Comparison of ENCODE assay signal across 8 cellular contexts in the genomic region with DNA sequence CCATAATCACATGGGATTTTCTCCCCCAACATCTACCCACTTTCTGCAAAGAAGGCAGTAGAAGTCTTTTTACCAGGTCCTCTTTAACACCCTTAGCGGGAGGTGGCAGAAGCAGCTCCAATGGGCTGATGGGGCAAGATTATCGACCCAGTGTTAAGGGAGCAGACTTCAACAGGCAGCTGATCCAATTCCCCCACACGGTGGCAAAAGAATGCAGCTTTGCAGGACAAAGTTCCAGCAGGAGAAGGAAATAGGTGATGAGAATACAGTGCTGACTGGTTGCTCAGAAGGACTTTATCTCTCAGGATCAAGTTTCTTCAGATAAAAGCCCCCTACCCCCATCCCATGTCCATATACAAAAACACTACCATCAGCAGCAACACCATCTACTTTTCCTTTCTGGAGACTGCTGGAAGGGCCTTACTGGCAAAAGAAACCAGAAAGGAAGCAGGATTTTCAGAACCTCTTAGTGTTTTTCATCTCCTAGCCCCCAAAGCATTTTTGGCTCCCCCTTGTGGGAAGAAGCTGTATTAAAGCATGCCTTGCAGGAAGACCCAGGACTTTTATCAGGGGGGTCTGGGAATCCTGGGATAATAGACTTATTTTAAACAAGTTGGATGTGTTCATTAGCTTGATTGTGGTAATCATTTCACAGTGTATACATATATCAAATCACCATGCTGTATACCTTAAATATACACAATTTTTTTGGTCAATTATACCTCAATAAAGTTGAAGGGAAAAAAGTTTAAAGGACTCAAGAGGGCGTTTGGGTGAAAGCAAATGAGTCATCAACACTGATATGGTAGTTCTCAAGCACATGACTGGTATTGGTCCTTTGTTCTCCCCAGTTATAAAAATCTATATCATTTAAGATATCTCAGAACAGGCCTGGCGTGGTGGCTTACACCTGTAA.
DNase-seq lines count a peak whose midpoint lies in the region; ATAC-seq and TF ChIP-seq lines count a peak whose summit lies in the region.

No MANE protein-coding gene starts in this region.

- H3K9me3 ChIP-seq in heart right ventricle = no peaks in the 10 kb centered on the region
- no peaks in the 10 kb centered on the region for H3K9me3 ChIP-seq in right cardiac atrium (ENCODE audit: control insufficient read depth, low read length)

- no peaks in the 10 kb centered on the region for H3K36me3 Mint-ChIP-seq in activated naive CD4-positive, alpha-beta T cell treated with anti-CD3 and anti-CD28 coated beads, Interleukin-2, amount 10 ng/mL, durations not matched to agents 7 days and 5 days

- 57 to 66% methylated on average over 5 of the region's 5 CpGs for WGBS in heart right ventricle, 2 donors
- 65% methylated on average over 5 of the region's 5 CpGs for WGBS in right cardiac atrium

- no peak overlapping the region for H3K4me3 Mint-ChIP-seq in activated naive CD4-positive, alpha-beta T cell treated with anti-CD3 and anti-CD28 coated beads, Interleukin-2, amount 10 ng/mL, durations not matched to agents 7 days and 5 days
- no peak overlapping the region for H3K4me3 Mint-ChIP-seq in stimulated activated naive CD8-positive, alpha-beta T cell treated with anti-CD3 and anti-CD28 coated beads, Interleukin-15, amount 100 ng/mL, for 72 hours

- H3K4me1 ChIP-seq in heart right ventricle (no peaks in the 10 kb centered on the region), right cardiac atrium (ENCODE audit: control insufficient read depth, insufficient read depth, low read length) (no peaks in the 10 kb centered on the region)

- peaks cover 0 to 35% (median 0%) of the 10 kb centered on the region in 7 donors for H3K27me3 ChIP-seq in heart right ventricle
- H3K27me3 ChIP-seq in right cardiac atrium (ENCODE audit: control insufficient read depth, insufficient read depth) = no peaks in the 10 kb centered on the region

- H3K4me3 ChIP-seq in heart right ventricle = no peak overlapping the region
- H3K4me3 ChIP-seq in right cardiac atrium (ENCODE audit: low read length) = no peak overlapping the region

- H3K4me1 Mint-ChIP-seq in activated naive CD4-positive, alpha-beta T cell treated with anti-CD3 and anti-CD28 coated beads, Interleukin-2, amount 10 ng/mL, durations not matched to agents 7 days and 5 days = no peaks in the 10 kb centered on the region
- no peaks in the 10 kb centered on the region for H3K4me1 Mint-ChIP-seq in stimulated activated naive CD8-positive, alpha-beta T cell treated with anti-CD3 and anti-CD28 coated beads, Interleukin-15, amount 100 ng/mL, for 72 hours

- H3K27ac ChIP-seq in heart right ventricle (no peak overlapping the region), right cardiac atrium (ENCODE audit: low read length) (no peak overlapping the region)

- no peaks in the 10 kb centered on the region for H3K36me3 ChIP-seq in heart right ventricle

- H3K27me3 Mint-ChIP-seq in activated naive CD4-positive, alpha-beta T cell treated with anti-CD3 and anti-CD28 coated beads, Interleukin-2, amount 10 ng/mL, durations not matched to agents 7 days and 5 days = no peaks in the 10 kb centered on the region
- no peaks in the 10 kb centered on the region for H3K27me3 Mint-ChIP-seq in stimulated activated naive CD8-positive, alpha-beta T cell treated with anti-CD3 and anti-CD28 coated beads, Interleukin-15, amount 100 ng/mL, for 72 hours

- peak; percentile 17 to 70 (median 52) for TF ChIP-seq CTCF in heart right ventricle (IDR thresholded peaks at IDR 0.05)

- no peak for ATAC-seq in heart right ventricle
- ATAC-seq in right cardiac atrium = no peak
- ATAC-seq in stimulated activated naive CD8-positive, alpha-beta T cell treated with anti-CD3 and anti-CD28 coated beads, Interleukin-15, amount 100 ng/mL, for 72 hours = no peak
- no peak for ATAC-seq in GM18909 (IDR thresholded peaks at IDR 0.05; ENCODE audit: poor library complexity, unreplicated experiment)

- intact Hi-C loops in heart right ventricle (cut with DNase I) = no loop called here
- intact Hi-C loops in right cardiac atrium (cut with DNase I) = no loop called here

- no peaks in the 10 kb centered on the region for H3K9me3 Mint-ChIP-seq in activated naive CD4-positive, alpha-beta T cell treated with anti-CD3 and anti-CD28 coated beads, Interleukin-2, amount 10 ng/mL, durations not matched to agents 7 days and 5 days
- H3K9me3 Mint-ChIP-seq in stimulated activated naive CD8-positive, alpha-beta T cell treated with anti-CD3 and anti-CD28 coated beads, Interleukin-15, amount 100 ng/mL, for 72 hours = no peaks in the 10 kb centered on the region

- H3K27ac Mint-ChIP-seq in activated naive CD4-positive, alpha-beta T cell treated with anti-CD3 and anti-CD28 coated beads, Interleukin-2, amount 10 ng/mL, durations not matched to agents 7 days and 5 days = no peak overlapping the region
- H3K27ac Mint-ChIP-seq in stimulated activated naive CD8-positive, alpha-beta T cell treated with anti-CD3 and anti-CD28 coated beads, Interleukin-15, amount 100 ng/mL, for 72 hours = no peak overlapping the region

- CTCF ChIA-PET in activated naive CD4-positive, alpha-beta T cell treated with anti-CD3 and anti-CD28 coated beads, Interleukin-2, amount 10 ng/mL, durations not matched to agents 7 days and 5 days (lab: Charles Lee) = interaction anchor here (1.0 to 1.8 kb wide), 5 partner anchors 47 to 186 kb away, joined by 3 to 8 read pairs (median 4); no protein-coding TSS in a partner anchor

- DNase-seq in heart right ventricle (peak in 1 of 2 donors; percentile 6), right cardiac atrium (no peak), NAMALWA (ENCODE audit: low spot score) (peak; percentile 40), iPS-NIHi7 (ENCODE audit: extremely low spot score) (peak; percentile 75), DMS79 (lab: John Stamatoyannopoulos, UW) (no peak)
- peak; percentile 32 for DNase-seq in activated naive CD4-positive, alpha-beta T cell treated with anti-CD3 and anti-CD28 coated beads, Interleukin-2, amount 10 ng/mL, durations not matched to agents 7 days and 5 days
- DNase-seq in stimulated activated naive CD8-positive, alpha-beta T cell treated with anti-CD3 and anti-CD28 coated beads, Interleukin-15, amount 100 ng/mL, for 72 hours = peak; percentile 5 to 9

Comparison
In these comparisons a context has a peak if more than half of its experiments do, and no peak if none do; other contexts are left out.
1. DNase-seq: peak in NAMALWA (single experiment), activated naive CD4-positive, alpha-beta T cell treated with anti-CD3 and anti-CD28 coated beads, Interleukin-2, amount 10 ng/mL, durations not matched to agents 7 days and 5 days (single experiment), iPS-NIHi7 (single experiment) and stimulated activated naive CD8-positive, alpha-beta T cell treated with anti-CD3 and anti-CD28 coated beads, Interleukin-15, amount 100 ng/mL, for 72 hours (2 of 2); none in right cardiac atrium (0 of 3) and DMS79 (single experiment).